In genomic region chr22:50269573-50270301, GRCh38 we compare ENCODE assay signal across 6 cellular contexts. TPM values are rescaled to one million over a fixed set of nuclear protein-coding genes. Genes with fewer than 3 reads are reported as not detected.
DNase-seq lines count a peak whose midpoint lies in the region; ATAC-seq and TF ChIP-seq lines count a peak whose summit lies in the region.

No MANE protein-coding gene starts in this region.

- H3K27ac Mint-ChIP-seq in activated CD4-positive, alpha-beta memory T cell treated with anti-CD3 and anti-CD28 coated beads for 36 hours = peak overlapping the region; percentile 8

- no peaks in the 10 kb centered on the region for H3K36me3 Mint-ChIP-seq in activated CD4-positive, alpha-beta memory T cell treated with anti-CD3 and anti-CD28 coated beads for 36 hours

- H3K9me3 ChIP-seq in right atrium auricular region = no peaks in the 10 kb centered on the region
- H3K9me3 ChIP-seq in thoracic aorta = no peaks in the 10 kb centered on the region

- H3K27ac ChIP-seq in right atrium auricular region (peak overlapping the region; percentile 63 to 66), thoracic aorta (no peak overlapping the region)

- no peaks in the 10 kb centered on the region for H3K27me3 Mint-ChIP-seq in activated CD4-positive, alpha-beta memory T cell treated with anti-CD3 and anti-CD28 coated beads for 36 hours

- DNase-seq in NCI-H1417 (lab: John Stamatoyannopoulos, UW) (peak in 2 of 3 experiments; percentile 49 to 56), NCI-H1417 treated with DMSO at 0.1 percent for 48 hours (lab: John Stamatoyannopoulos, UW) (no peak), right atrium auricular region (ENCODE audit: low spot score) (no peak), thoracic aorta (ENCODE audit: low spot score) (no peak), DMS153 treated with DMSO at 0.1 percent for 48 hours (lab: John Stamatoyannopoulos, UW; ENCODE audit: unreplicated experiment) (no peak)
- DNase-seq in activated CD4-positive, alpha-beta memory T cell treated with anti-CD3 and anti-CD28 coated beads for 36 hours = peak; percentile 73

- no peaks in the 10 kb centered on the region for H3K9me3 Mint-ChIP-seq in activated CD4-positive, alpha-beta memory T cell treated with anti-CD3 and anti-CD28 coated beads for 36 hours

- ATAC-seq in thoracic aorta (ENCODE audit: insufficient number of reproducible peaks, low FRiP score, low read depth) = no peak

- H3K36me3 ChIP-seq in right atrium auricular region = no peaks in the 10 kb centered on the region
- H3K36me3 ChIP-seq in thoracic aorta = no peaks in the 10 kb centered on the region

- H3K4me1 ChIP-seq in right atrium auricular region = peaks cover 0 to 64% of the 10 kb centered on the region in 2 donors
- peaks cover 32 to 47% of the 10 kb centered on the region in 2 donors for H3K4me1 ChIP-seq in thoracic aorta (ENCODE audit: control insufficient read depth in 1 of 2, low read depth in 2 of 2)

- H3K4me3 ChIP-seq in right atrium auricular region (peak overlapping the region; percentile 56 to 62), thoracic aorta (peak overlapping the region; percentile 74)

- no peak for TF ChIP-seq CTCF in right atrium auricular region (IDR thresholded peaks at IDR 0.05)
- no peak for TF ChIP-seq CTCF in thoracic aorta (IDR thresholded peaks at IDR 0.05)

- H3K27me3 ChIP-seq in right atrium auricular region = no peaks in the 10 kb centered on the region
- no peaks in the 10 kb centered on the region for H3K27me3 ChIP-seq in thoracic aorta (replicated peaks; ENCODE audit: insufficient read depth)

- CTCF ChIA-PET in activated CD4-positive, alpha-beta memory T cell treated with anti-CD3 and anti-CD28 coated beads for 36 hours (lab: Charles Lee) = interaction anchor here (1.0 to 1.5 kb wide), 4 partner anchors 17 to 256 kb away, joined by 3 read pairs; partner anchors contain the start of gene SCO2

- intact Hi-C loops in activated CD4-positive, alpha-beta memory T cell treated with anti-CD3 and anti-CD28 coated beads for 36 hours (cut with micrococcal nuclease) = loop anchor here (1.0 to 5.0 kb wide), 2 partner anchors 73 to 353 kb away; no protein-coding TSS in a partner anchor

- H3K4me3 Mint-ChIP-seq in activated CD4-positive, alpha-beta memory T cell treated with anti-CD3 and anti-CD28 coated beads for 36 hours = peak overlapping the region; percentile 68

- peaks cover 8% of the 10 kb centered on the region for H3K4me1 Mint-ChIP-seq in activated CD4-positive, alpha-beta memory T cell treated with anti-CD3 and anti-CD28 coated beads for 36 hours (ENCODE audit: low read depth)

- POLR2A ChIA-PET in activated CD4-positive, alpha-beta memory T cell treated with anti-CD3 and anti-CD28 coated beads for 36 hours (lab: Charles Lee) = interaction anchor here (0.9 to 1.2 kb wide), 3 partner anchors 25 to 256 kb away, joined by 3 read pairs; partner anchors contain the start of gene SCO2

RNA-seq across cellular contexts. Expression of gene MAPK11, which starts 0.4 kb away (rescaled TPM):
- 10 to 100 TPM; 23.1 to 24.6 TPM for total RNA-seq in activated CD4-positive, alpha-beta memory T cell treated with anti-CD3 and anti-CD28 coated beads for 36 hours
- total RNA-seq in right atrium auricular region = 1 to 10 TPM; 3.7 to 4.0 TPM
- 1 to 10 TPM; 5.8 to 8.8 TPM for total RNA-seq in thoracic aorta

RNA-seq across cellular contexts. Expression of gene MAPK12, which starts 8.3 kb away (rescaled TPM):
- 1 to 10 TPM; 9.1 to 9.7 TPM for total RNA-seq in activated CD4-positive, alpha-beta memory T cell treated with anti-CD3 and anti-CD28 coated beads for 36 hours
- total RNA-seq in right atrium auricular region (10 to 100 TPM in 1 of 2 donors, 1 to 10 TPM in 1; 5.0 to 13.0 TPM), thoracic aorta (10 to 100 TPM in 1 of 2 donors, 1 to 10 TPM in 1; 8.9 to 10.4 TPM)

RNA-seq across cellular contexts. Expression of gene HDAC10, which starts 18.7 kb away (rescaled TPM):
- 10 to 100 TPM; 46.1 to 47.6 TPM for total RNA-seq in activated CD4-positive, alpha-beta memory T cell treated with anti-CD3 and anti-CD28 coated beads for 36 hours
- total RNA-seq in right atrium auricular region (1 to 10 TPM; 6.7 to 9.1 TPM), thoracic aorta (10 to 100 TPM; 55.2 to 60.0 TPM)

RNA-seq across cellular contexts. Expression of gene TUBGCP6, which starts 24.9 kb away (rescaled TPM):
- 10 to 100 TPM; 41.4 to 43.8 TPM for total RNA-seq in activated CD4-positive, alpha-beta memory T cell treated with anti-CD3 and anti-CD28 coated beads for 36 hours
- 10 to 100 TPM; 19.5 to 22.1 TPM for total RNA-seq in right atrium auricular region
- 10 to 100 TPM; 52.3 to 80.1 TPM for total RNA-seq in thoracic aorta

RNA-seq across cellular contexts. Expression of gene PLXNB2, which starts 37.7 kb away (rescaled TPM):
- 1 to 10 TPM; 6.3 to 8.3 TPM for total RNA-seq in activated CD4-positive, alpha-beta memory T cell treated with anti-CD3 and anti-CD28 coated beads for 36 hours
- 10 to 100 TPM; 60.3 to 92.8 TPM for total RNA-seq in right atrium auricular region
- 100 to 1,000 TPM; 169 to 218 TPM for total RNA-seq in thoracic aorta

Comparison
In these comparisons a context has a peak if more than half of its experiments do, and no peak if none do; other contexts are left out.
1. DNase-seq: peak in NCI-H1417 (2 of 3) and activated CD4-positive, alpha-beta memory T cell treated with anti-CD3 and anti-CD28 coated beads for 36 hours (single experiment); none in NCI-H1417 treated with DMSO at 0.1 percent for 48 hours (single experiment), right atrium auricular region (single experiment), thoracic aorta (single experiment) and DMS153 treated with DMSO at 0.1 percent for 48 hours (single experiment).
2. H3K27ac ChIP-seq: peak in right atrium auricular region (2 of 2); none in thoracic aorta (0 of 2).
3. RNA of gene HDAC10, which starts 18.7 kb away (total RNA-seq): 55.2 to 60.0 TPM in thoracic aorta and 46.1 to 47.6 TPM in activated CD4-positive, alpha-beta memory T cell treated with anti-CD3 and anti-CD28 coated beads for 36 hours; 6.7 to 9.1 TPM in right atrium auricular region; every median in the first group is over 4 times any median in the second.